Comparison of ENCODE assay signal across 21 cellular contexts in genomic region chr2:187372213-187372612, GRCh38.
DNase-seq lines count a peak whose midpoint lies in the region; ATAC-seq and TF ChIP-seq lines count a peak whose summit lies in the region.
"Had no signal": no experiment of that assay in that cellular context is flagged by ENCODE, and none has a peak within 500 bp of the region (broad histone marks: within the 10 kb centered on the region; RNA-seq: fewer than 3 reads in every experiment).

No MANE protein-coding gene starts in this region.

- ATAC-seq in WTC11 (no peak), T-helper 17 cell (no peak)
- ATAC-seq in naive thymus-derived CD4-positive, alpha-beta T cell, result no peak
- ATAC-seq: GM12878 had no signal

- H3K4me3 Mint-ChIP-seq in WTC11 (no peak overlapping the region), osteocyte (ENCODE audit: unreplicated experiment) (no peak overlapping the region), T-helper 17 cell (no peak overlapping the region)
- H3K4me3 Mint-ChIP-seq in naive thymus-derived CD4-positive, alpha-beta T cell, result no peak overlapping the region

- H3K4me3 ChIP-seq in BJ (ENCODE audit: low read depth, low read length), result no peak overlapping the region
- H3K4me3 ChIP-seq in fibroblast of the aortic adventitia (ENCODE audit: low read depth, low read length), result no peak overlapping the region
- H3K4me3 ChIP-seq in naive thymus-derived CD4-positive, alpha-beta T cell (ENCODE audit: low read length), result no peak overlapping the region
- H3K4me3 ChIP-seq: GM12878, heart left ventricle, SJCRH30 had no signal

- H3K9me3 Mint-ChIP-seq in WTC11, result no peaks in the 10 kb centered on the region; the same call in 1 of the 2 replicates
- no peaks in the 10 kb centered on the region for H3K9me3 Mint-ChIP-seq in osteocyte (ENCODE audit: unreplicated experiment)
- H3K9me3 Mint-ChIP-seq in naive thymus-derived CD4-positive, alpha-beta T cell, result no peaks in the 10 kb centered on the region

- peak overlapping the region; percentile 3; the same call in 1 of the 2 replicates for H3K27ac Mint-ChIP-seq in WTC11
- H3K27ac Mint-ChIP-seq in osteocyte (ENCODE audit: unreplicated experiment), result peak overlapping the region; percentile 5
- H3K27ac Mint-ChIP-seq in naive thymus-derived CD4-positive, alpha-beta T cell, result no peak overlapping the region
- no peak overlapping the region for H3K27ac Mint-ChIP-seq in T-helper 17 cell

- H3K36me3 Mint-ChIP-seq in WTC11, result no peaks in the 10 kb centered on the region
- peaks cover 10% of the 10 kb centered on the region for H3K36me3 Mint-ChIP-seq in osteocyte (ENCODE audit: unreplicated experiment)
- no peaks in the 10 kb centered on the region for H3K36me3 Mint-ChIP-seq in naive thymus-derived CD4-positive, alpha-beta T cell
- H3K36me3 Mint-ChIP-seq in T-helper 17 cell (ENCODE audit: low read depth), result no peaks in the 10 kb centered on the region

- no peaks in the 10 kb centered on the region for H3K4me1 Mint-ChIP-seq in WTC11
- H3K4me1 Mint-ChIP-seq in osteocyte (ENCODE audit: unreplicated experiment), result peaks cover 28% of the 10 kb centered on the region
- no peaks in the 10 kb centered on the region for H3K4me1 Mint-ChIP-seq in naive thymus-derived CD4-positive, alpha-beta T cell
- no peaks in the 10 kb centered on the region for H3K4me1 Mint-ChIP-seq in T-helper 17 cell

- H3K36me3 ChIP-seq in BJ (ENCODE audit: control insufficient read depth, insufficient read depth, low read length), result no peaks in the 10 kb centered on the region
- H3K36me3 ChIP-seq in naive thymus-derived CD4-positive, alpha-beta T cell (ENCODE audit: control insufficient read depth in 2 of 3, insufficient read depth in 3 of 3, low read length in 3 of 3), result no peaks in the 10 kb centered on the region
- H3K36me3 ChIP-seq: SJCRH30 had no signal

- H3K9me3 ChIP-seq in naive thymus-derived CD4-positive, alpha-beta T cell (ENCODE audit: control insufficient read depth in 2 of 3, low read length in 3 of 3), result no peaks in the 10 kb centered on the region
- H3K9me3 ChIP-seq in T-helper 17 cell (ENCODE audit: control insufficient read depth, low read length, poor library complexity, severe bottlenecking), result no peaks in the 10 kb centered on the region
- H3K9me3 ChIP-seq: heart left ventricle, SJCRH30 had no signal

- no peaks in the 10 kb centered on the region for H3K27me3 ChIP-seq in BJ (ENCODE audit: control insufficient read depth, insufficient read depth, low read length)
- H3K27me3 ChIP-seq in naive thymus-derived CD4-positive, alpha-beta T cell (ENCODE audit: control insufficient read depth in 2 of 2, insufficient read depth in 2 of 2, low read length in 2 of 2), result no peaks in the 10 kb centered on the region
- H3K27me3 ChIP-seq: heart left ventricle, SJCRH30 had no signal

- H3K4me1 ChIP-seq in naive thymus-derived CD4-positive, alpha-beta T cell (ENCODE audit: control insufficient read depth in 2 of 2, insufficient read depth in 2 of 2, low read length in 2 of 2), result no peaks in the 10 kb centered on the region
- H3K4me1 ChIP-seq: SJCRH30 had no signal

- POLR2A ChIA-PET in BJ (lab: Charles Lee), result no interaction called here
- POLR2A ChIA-PET in WTC11 (lab: Charles Lee), result no interaction called here
- POLR2A ChIA-PET in naive thymus-derived CD4-positive, alpha-beta T cell (lab: Charles Lee), result no interaction called here

- H3K27ac ChIP-seq in naive thymus-derived CD4-positive, alpha-beta T cell (ENCODE audit: low read depth, low read length), result no peak overlapping the region
- H3K27ac ChIP-seq: SJCRH30 had no signal

- CTCF ChIA-PET in BJ (lab: Yijun Ruan, JAX) (no interaction called here), WTC11 (lab: Charles Lee) (no interaction called here)
- CTCF ChIA-PET in naive thymus-derived CD4-positive, alpha-beta T cell (lab: Charles Lee), result no interaction called here

- intact Hi-C loops in naive thymus-derived CD4-positive, alpha-beta T cell (cut with micrococcal nuclease), result no loop called here

- no peak for TF ChIP-seq CTCF in BJ (IDR thresholded peaks at IDR 0.05; ENCODE audit: insufficient read depth, low read depth, low read length)
- TF ChIP-seq CTCF in WTC11 (IDR thresholded peaks at IDR 0.05), result no peak
- no peak for TF ChIP-seq CTCF in fibroblast of the aortic adventitia (IDR thresholded peaks at IDR 0.05; ENCODE audit: insufficient read depth, low read length)
- no peak for TF ChIP-seq CTCF in osteocyte (IDR thresholded peaks at IDR 0.05)

- no peaks in the 10 kb centered on the region for H3K27me3 Mint-ChIP-seq in WTC11 (ENCODE audit: low read depth)
- H3K27me3 Mint-ChIP-seq in osteocyte (ENCODE audit: unreplicated experiment), result no peaks in the 10 kb centered on the region
- no peaks in the 10 kb centered on the region for H3K27me3 Mint-ChIP-seq in naive thymus-derived CD4-positive, alpha-beta T cell
- no peaks in the 10 kb centered on the region for H3K27me3 Mint-ChIP-seq in T-helper 17 cell

- DNase-seq in BJ (ENCODE audit: low read depth) (peak; percentile 51), WTC11 (ENCODE audit: low spot score) (no peak), fibroblast of the aortic adventitia (ENCODE audit: low read depth) (peak; percentile 80), osteocyte (ENCODE audit: extremely low spot score, unreplicated experiment) (no peak), SW 1271 (lab: John Stamatoyannopoulos, UW) (no peak), NCI-H2081 treated with DMSO at 0.1 percent for 48 hours (lab: John Stamatoyannopoulos, UW) (no peak), T-helper 17 cell (no peak)
- no peak for DNase-seq in naive thymus-derived CD4-positive, alpha-beta T cell
- DNase-seq: activated CD4-positive, alpha-beta T cell treated with anti-CD3 and anti-CD28 coated beads for 4 hours; AML-193; Calu3; cortex of kidney; islet precursor cell; midbrain; NCI-H1930; NCI-H526 treated with DMSO at 0.1 percent for 48 hours; OCI-M1; SJCRH30; stimulated activated CD4-positive, alpha-beta T cell treated with anti-CD3 and anti-CD28 coated beads, Interleukin-1b, Interleukin-23, amount 100 ng/mL, for 48 hours had no signal

TF ChIP-seq in WTC11, 78 proteins besides CTCF, POLR2A, EP300 and RAD21:
- TF ChIP-seq ZSCAN18 (CRISPR knock-in tag; IDR thresholded peaks at IDR 0.05) (no peak), ZMAT4 (CRISPR knock-in tag; IDR thresholded peaks at IDR 0.05) (no peak), ZNF232 (CRISPR knock-in tag; IDR thresholded peaks at IDR 0.05) (no peak), ETV6 (CRISPR knock-in tag; IDR thresholded peaks at IDR 0.05) (no peak), HMGXB4 (CRISPR knock-in tag; IDR thresholded peaks at IDR 0.05) (no peak), FOXP4 (CRISPR knock-in tag; IDR thresholded peaks at IDR 0.05) (no peak), NR2C2 (CRISPR knock-in tag; IDR thresholded peaks at IDR 0.05) (no peak), CREB1 (CRISPR knock-in tag; IDR thresholded peaks at IDR 0.05) (no peak)

Comparison
In these comparisons a context has a peak if more than half of its experiments do, and no peak if none do; other contexts are left out.
1. DNase-seq: peak in BJ (single experiment) and fibroblast of the aortic adventitia (single experiment); none in WTC11 (single experiment), osteocyte (single experiment), SW 1271 (0 of 2), naive thymus-derived CD4-positive, alpha-beta T cell (0 of 9), NCI-H2081 treated with DMSO at 0.1 percent for 48 hours (single experiment) and T-helper 17 cell (0 of 3).
2. H3K27ac Mint-ChIP-seq: peak in WTC11 (single experiment) and osteocyte (single experiment); none in naive thymus-derived CD4-positive, alpha-beta T cell (0 of 9) and T-helper 17 cell (single experiment).